24 cellular contexts compared by ENCODE assay signal in genomic region chr4:22874334-22874912, GRCh38.
"Had no signal": no experiment of that assay in that cellular context is flagged by ENCODE, and none has a peak within 500 bp of the region (broad histone marks: within the 10 kb centered on the region; RNA-seq: fewer than 3 reads in every experiment).

No MANE protein-coding gene starts in this region.

- ATAC-seq: activated CD8-positive, alpha-beta memory T cell treated with anti-CD3 and anti-CD28 coated beads, Interleukin-2, amount 10 ng/mL, durations not matched to agents 7 days and 5 days; K562; T-helper 17 cell had no signal

- H3K36me3 Mint-ChIP-seq: activated CD8-positive, alpha-beta memory T cell treated with anti-CD3 and anti-CD28 coated beads, Interleukin-2, amount 10 ng/mL, durations not matched to agents 7 days and 5 days; activated naive CD4-positive, alpha-beta T cell treated with anti-CD3 and anti-CD28 coated beads, Interleukin-2, amount 50 U/mL, for 24 hours had no signal

- H3K9me3 Mint-ChIP-seq: activated B cell treated with CpG ODN at 0.5 μM for 24 hours; activated CD4-positive, alpha-beta T cell treated with anti-CD3 and anti-CD28 coated beads, Interleukin-2, amount 10 ng/mL, durations not matched to agents 24 days and 14 days; activated naive CD4-positive, alpha-beta T cell treated with anti-CD3 and anti-CD28 coated beads, Interleukin-2, amount 50 U/mL, for 24 hours; activated T-helper 1 cell treated with anti-CD3 and anti-CD28 coated beads, Interleukin-12 subunit alpha, Interleukin-12 subunit beta, Interleukin-2, Interleukin-4 antibody, amounts not matched to agents 30 ng/mL and 10 ng/mL and 1 ng/mL, durations not matched to agents 14 hours and 24 hours and 36 hours had no signal

- H3K4me1 Mint-ChIP-seq: activated B cell treated with CpG ODN at 0.5 μM for 24 hours; activated CD4-positive, alpha-beta T cell treated with anti-CD3 and anti-CD28 coated beads, Interleukin-2, amount 10 ng/mL, durations not matched to agents 24 days and 14 days; activated CD8-positive, alpha-beta memory T cell treated with anti-CD3 and anti-CD28 coated beads, Interleukin-2, amount 10 ng/mL, durations not matched to agents 7 days and 5 days; activated naive CD4-positive, alpha-beta T cell treated with anti-CD3 and anti-CD28 coated beads, Interleukin-2, amount 50 U/mL, for 24 hours; T-helper 17 cell had no signal

- DNase-seq: activated B cell treated with CpG ODN at 0.5 μM for 24 hours; activated CD4-positive, alpha-beta T cell treated with anti-CD3 and anti-CD28 coated beads for 1 hour; activated CD4-positive, alpha-beta T cell treated with anti-CD3 and anti-CD28 coated beads, Interleukin-2, amount 10 ng/mL, durations not matched to agents 24 days and 14 days; activated CD4-positive, alpha-beta T cell treated with anti-CD3 and anti-CD28 coated beads, Interleukin-2, amount 50 U/mL, for 48 hours; activated CD8-positive, alpha-beta memory T cell treated with anti-CD3 and anti-CD28 coated beads, Interleukin-2, amount 10 ng/mL, durations not matched to agents 7 days and 5 days; activated effector memory CD4-positive, alpha-beta T cell treated with Interleukin-2 at 50 U/mL for 16 hours; activated naive CD4-positive, alpha-beta T cell; activated T-cell treated with anti-CD3 and anti-CD28 coated beads, Interleukin-2, amount 50 U/mL, for 24 hours; aorta; caudate nucleus; Karpas-422; MM.1S; NCI-H146; NCI-H187 treated with DMSO at 0.1 percent for 48 hours; NCI-H2081 treated with DMSO at 0.1 percent for 48 hours; NCI-H2171 treated with DMSO at 0.1 percent for 48 hours; NCI-H226; NCI-H748 treated with DMSO at 0.1 percent for 48 hours; SIG-M5; T-helper 17 cell; T-helper 9 cell had no signal

- H3K27ac Mint-ChIP-seq: activated B cell treated with CpG ODN at 0.5 μM for 24 hours; activated CD4-positive, alpha-beta T cell treated with anti-CD3 and anti-CD28 coated beads, Interleukin-2, amount 10 ng/mL, durations not matched to agents 24 days and 14 days; activated CD8-positive, alpha-beta memory T cell treated with anti-CD3 and anti-CD28 coated beads, Interleukin-2, amount 10 ng/mL, durations not matched to agents 7 days and 5 days; activated naive CD4-positive, alpha-beta T cell treated with anti-CD3 and anti-CD28 coated beads, Interleukin-2, amount 50 U/mL, for 24 hours; activated T-cell treated with anti-CD3 and anti-CD28 coated beads, Interleukin-2, amount 50 U/mL, for 24 hours; activated T-helper 1 cell treated with anti-CD3 and anti-CD28 coated beads, Interleukin-12 subunit alpha, Interleukin-12 subunit beta, Interleukin-2, Interleukin-4 antibody, amounts not matched to agents 30 ng/mL and 10 ng/mL and 1 ng/mL, durations not matched to agents 14 hours and 24 hours and 36 hours; T-helper 17 cell had no signal

- H3K4me3 Mint-ChIP-seq: activated B cell treated with CpG ODN at 0.5 μM for 24 hours; activated CD4-positive, alpha-beta T cell treated with anti-CD3 and anti-CD28 coated beads, Interleukin-2, amount 10 ng/mL, durations not matched to agents 24 days and 14 days; activated CD8-positive, alpha-beta memory T cell treated with anti-CD3 and anti-CD28 coated beads, Interleukin-2, amount 10 ng/mL, durations not matched to agents 7 days and 5 days; activated naive CD4-positive, alpha-beta T cell treated with anti-CD3 and anti-CD28 coated beads, Interleukin-2, amount 50 U/mL, for 24 hours; activated T-cell treated with anti-CD3 and anti-CD28 coated beads, Interleukin-2, amount 50 U/mL, for 24 hours; activated T-helper 1 cell treated with anti-CD3 and anti-CD28 coated beads, Interleukin-12 subunit alpha, Interleukin-12 subunit beta, Interleukin-2, Interleukin-4 antibody, amounts not matched to agents 30 ng/mL and 10 ng/mL and 1 ng/mL, durations not matched to agents 14 hours and 24 hours and 36 hours; T-helper 17 cell had no signal

- H3K27me3 Mint-ChIP-seq: activated B cell treated with CpG ODN at 0.5 μM for 24 hours; activated CD4-positive, alpha-beta T cell treated with anti-CD3 and anti-CD28 coated beads, Interleukin-2, amount 10 ng/mL, durations not matched to agents 24 days and 14 days; activated CD8-positive, alpha-beta memory T cell treated with anti-CD3 and anti-CD28 coated beads, Interleukin-2, amount 10 ng/mL, durations not matched to agents 7 days and 5 days; activated naive CD4-positive, alpha-beta T cell treated with anti-CD3 and anti-CD28 coated beads, Interleukin-2, amount 50 U/mL, for 24 hours; activated T-cell treated with anti-CD3 and anti-CD28 coated beads, Interleukin-2, amount 50 U/mL, for 24 hours; T-helper 17 cell had no signal
